Comparison of ENCODE assay signal across 1 cellular context in the genomic region with DNA sequence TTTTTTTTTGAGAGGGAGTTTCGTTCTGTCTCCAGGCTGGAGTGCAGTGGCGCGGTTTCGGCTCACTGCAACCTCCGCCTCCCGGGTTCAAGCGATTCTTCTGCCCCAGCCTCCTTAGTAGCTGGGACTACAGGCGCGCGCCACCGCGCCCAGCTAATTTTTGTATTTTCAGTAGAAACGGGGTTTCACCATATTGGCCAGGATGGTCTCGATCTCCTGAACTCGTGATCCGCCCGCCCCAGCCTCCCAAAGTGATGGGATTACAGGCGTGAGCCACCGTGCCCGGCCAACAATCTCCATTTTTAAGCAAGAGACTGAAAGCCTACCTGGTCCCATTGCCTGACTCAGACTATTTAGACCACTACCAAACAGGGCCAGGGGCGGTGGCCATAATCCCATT.
A peak's percentile ranks its signal among the peaks of the same experiment; 100 is the strongest.
TF ChIP-seq lines count a peak whose summit lies in the region.

No MANE protein-coding gene starts in this region.

TF ChIP-seq in GM12878, 131 proteins besides CTCF, POLR2A, EP300 and RAD21:
- peak; percentile 85; the same call in 1 of the 2 replicates for TF ChIP-seq MLLT1 (IDR thresholded peaks at IDR 0.05)
TF ChIP-seq in GM12878: peak in this region for 1; not testable (repeated sequence) for 130.
